8 cellular contexts compared by ENCODE assay signal in the genomic region with DNA sequence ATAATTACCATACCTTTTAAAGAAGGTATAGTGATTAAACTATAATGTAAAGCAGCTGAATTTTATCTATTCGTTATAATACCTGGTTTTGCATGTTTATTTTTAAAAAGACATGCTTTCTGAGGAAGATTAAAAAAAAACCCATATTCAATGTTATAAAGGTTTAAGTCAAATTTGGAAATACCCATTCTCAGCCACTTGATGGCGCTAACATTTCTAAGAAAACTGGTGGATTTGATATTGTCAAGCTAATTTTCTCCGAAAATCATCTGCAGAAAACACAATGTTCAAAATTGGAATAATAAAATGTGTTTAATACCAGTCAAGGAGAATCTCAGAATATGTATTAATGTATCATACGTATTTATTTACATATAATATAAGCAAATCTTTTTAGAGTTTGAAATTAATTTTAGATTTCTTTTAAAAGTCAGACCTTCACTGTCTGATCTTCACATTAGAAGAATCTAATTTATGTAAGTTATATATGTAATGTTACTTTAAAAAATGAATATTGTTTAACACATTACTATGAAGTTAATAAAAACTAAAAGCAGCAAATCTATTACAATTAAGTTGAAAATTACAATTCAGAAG. TPM values are rescaled to one million over a fixed set of nuclear protein-coding genes. Genes with fewer than 3 reads are reported as not detected.
DNase-seq lines count a peak whose midpoint lies in the region; ATAC-seq and TF ChIP-seq lines count a peak whose summit lies in the region.

No MANE protein-coding gene starts in this region.

- H3K27ac ChIP-seq in KMS-11, result no peak overlapping the region
- H3K27ac ChIP-seq in smooth muscle cell (ENCODE audit: low read depth), result no peak overlapping the region

- no peak overlapping the region for H3K9ac ChIP-seq in KMS-11
- H3K9ac ChIP-seq in smooth muscle cell (ENCODE audit: low read depth), result no peak overlapping the region

- H3K4me3 ChIP-seq in KMS-11 (IDR thresholded peaks at IDR 0.05; ENCODE audit: insufficient read depth, low read depth, low read length), result no peak overlapping the region
- no peak overlapping the region for H3K4me3 ChIP-seq in smooth muscle cell
- no peak overlapping the region for H3K4me3 ChIP-seq in MG63

- H3K27me3 ChIP-seq in KMS-11 (ENCODE audit: insufficient read depth, low read depth) (no peaks in the 10 kb centered on the region), smooth muscle cell (ENCODE audit: low read depth) (no peaks in the 10 kb centered on the region), MG63 (no peaks in the 10 kb centered on the region)

- peak; percentile 81 for TF ChIP-seq CTCF in KMS-11 (conservative IDR thresholded peaks at IDR 0.05; ENCODE audit: low read depth, low read length)
- TF ChIP-seq CTCF in smooth muscle cell (IDR thresholded peaks at IDR 0.05; ENCODE audit: borderline replicate concordance, insufficient read depth, poor library complexity, severe bottlenecking), result peak; percentile 70

- H3K4me2 ChIP-seq in KMS-11 (no peak overlapping the region), smooth muscle cell (no peak overlapping the region)

- no peaks in the 10 kb centered on the region for H3K9me3 ChIP-seq in smooth muscle cell (replicated peaks; ENCODE audit: low read depth)
- H3K9me3 ChIP-seq in MG63, result no peaks in the 10 kb centered on the region

- H2AFZ ChIP-seq in KMS-11 (ENCODE audit: low read depth), result no peak overlapping the region
- H2AFZ ChIP-seq in smooth muscle cell (ENCODE audit: low read depth), result no peak overlapping the region

- no peaks in the 10 kb centered on the region for H3K79me2 ChIP-seq in KMS-11 (ENCODE audit: insufficient read depth, low read depth)
- no peaks in the 10 kb centered on the region for H3K79me2 ChIP-seq in smooth muscle cell (ENCODE audit: low read depth)

- no peaks in the 10 kb centered on the region for H4K20me1 ChIP-seq in KMS-11 (ENCODE audit: insufficient read depth)
- no peaks in the 10 kb centered on the region for H4K20me1 ChIP-seq in smooth muscle cell (ENCODE audit: low read depth)

- no peaks in the 10 kb centered on the region for H3F3A ChIP-seq in smooth muscle cell (ENCODE audit: low read depth)

- 19% methylated on average over 4 of the region's 4 CpGs for WGBS in smooth muscle cell (ENCODE audit: low lambda C conversion rate)

- no peak for ATAC-seq in HG02678 (IDR thresholded peaks at IDR 0.05; ENCODE audit: unreplicated experiment)

- DNase-seq in GM03348 (ENCODE audit: low spot score) (peak; percentile 20), SW480 (ENCODE audit: low spot score) (peak; percentile 14), foreskin melanocyte (peak; percentile 24), smooth muscle cell (lab: John Stamatoyannopoulos, UW; ENCODE audit: unreplicated experiment) (no peak), MG63 (no peak), NCI-H187 treated with DMSO at 0.1 percent for 48 hours (lab: John Stamatoyannopoulos, UW) (no peak)

- H3K36me3 ChIP-seq in KMS-11 (ENCODE audit: insufficient read depth) (peaks cover 12% of the 10 kb centered on the region; the same call in 1 of the 2 replicates), smooth muscle cell (ENCODE audit: low read depth) (peaks cover 13% of the 10 kb centered on the region), MG63 (peaks cover 39% of the 10 kb centered on the region)

- H3K4me1 ChIP-seq in KMS-11 (ENCODE audit: low read depth, poor library complexity, severe bottlenecking) (no peaks in the 10 kb centered on the region), smooth muscle cell (ENCODE audit: low read depth) (no peaks in the 10 kb centered on the region)

RNA-seq across cellular contexts. Expression of gene SHPRH, which starts 35.0 kb away (rescaled TPM):
- total RNA-seq in smooth muscle cell, result 15.2 and 16.2 TPM in 2 replicates
- polyA plus RNA-seq in smooth muscle cell, result 6.0 and 8.6 TPM in 2 replicates
- 3.7 and 4.9 TPM in 2 replicates for total RNA-seq in MG63 (2014; rRNA removed; shearing (Covaris generic); ENCODE audit: low replicate concordance)

Comparison
In these comparisons a context has a peak if more than half of its experiments do, and no peak if none do; other contexts are left out.
1. DNase-seq: peak in GM03348 (single experiment), SW480 (single experiment) and foreskin melanocyte (single experiment); none in smooth muscle cell (single experiment), MG63 (single experiment) and NCI-H187 treated with DMSO at 0.1 percent for 48 hours (single experiment).